In the genomic region with DNA sequence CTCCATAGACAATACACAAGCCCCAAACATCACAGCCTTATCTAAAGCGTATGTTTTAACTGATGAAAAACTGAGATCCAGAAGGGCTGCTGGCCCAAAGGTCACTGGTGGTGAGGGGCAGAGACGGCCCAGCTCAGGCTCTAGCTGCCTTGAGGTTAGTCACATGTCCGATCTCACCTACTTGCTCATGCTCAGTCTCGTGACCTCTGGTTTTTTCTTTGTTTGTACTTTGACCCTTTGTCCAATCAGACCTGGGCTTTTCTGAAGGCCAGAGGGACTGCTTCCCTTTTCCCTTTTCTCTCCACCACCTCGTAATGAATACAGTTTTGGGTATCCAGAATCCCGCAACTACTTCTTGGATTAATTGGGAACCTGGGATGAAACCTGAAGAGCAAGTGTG, we compare ENCODE assay signal across 31 cellular contexts. TPM values are rescaled to one million over a fixed set of nuclear protein-coding genes. Genes with fewer than 3 reads are reported as not detected.
"Had no signal": no experiment of that assay in that cellular context is flagged by ENCODE, and none has a peak within 500 bp of the region (broad histone marks: within the 10 kb centered on the region; RNA-seq: fewer than 3 reads in every experiment).

No MANE protein-coding gene starts in this region.

- H3K36me3 Mint-ChIP-seq: activated CD4-positive, alpha-beta memory T cell treated with anti-CD3 and anti-CD28 coated beads for 36 hours; activated naive CD4-positive, alpha-beta T cell treated with anti-CD3 and anti-CD28 coated beads, Interleukin-2, amount 50 U/mL, for 72 hours; T-cell had no signal

- H3K4me3 Mint-ChIP-seq: activated CD4-positive, alpha-beta memory T cell treated with anti-CD3 and anti-CD28 coated beads for 36 hours; activated CD4-positive, alpha-beta T cell treated with anti-CD3 and anti-CD28 coated beads, Interleukin-2, amount 10 ng/mL, durations not matched to agents 7 days and 5 days; activated naive CD8-positive, alpha-beta T cell treated with anti-CD3 and anti-CD28 coated beads, Interleukin-2, amount 50 U/mL, for 24 hours; activated T-cell treated with anti-CD3 and anti-CD28 coated beads, Interleukin-2, amount 50 U/mL, for 4 hours; T-cell had no signal

- DNase-seq: activated CD4-positive, alpha-beta memory T cell treated with anti-CD3 and anti-CD28 coated beads for 36 hours; activated CD4-positive, alpha-beta T cell treated with anti-CD3 and anti-CD28 coated beads, Interleukin-2, amount 10 ng/mL, durations not matched to agents 7 days and 5 days; activated CD4-positive, CD25-positive, alpha-beta regulatory T cell; activated CD8-positive, alpha-beta memory T cell treated with anti-CD3 and anti-CD28 coated beads for 24 hours; activated effector memory CD4-positive, alpha-beta T cell treated with anti-CD3 and anti-CD28 coated beads, Interleukin-2, amount 50 U/mL, for 16 hours; activated naive CD4-positive, alpha-beta T cell treated with Interleukin-2 at 50 U/mL for 16 hours; activated naive CD8-positive, alpha-beta T cell treated with anti-CD3 and anti-CD28 coated beads, Interleukin-2, amount 50 U/mL, for 24 hours; activated T-cell treated with anti-CD3 and anti-CD28 coated beads, Interleukin-2, amount 50 U/mL, for 4 hours; amniotic stem cell; body of pancreas; central memory CD4-positive, alpha-beta T cell; KG1; NCI-H1092; NCI-H1417; NCI-H1930; NCI-H2171; NCI-H345; NCI-H510A; NCI-H526 treated with DMSO at 0.1 percent for 48 hours; PC-9; SIG-M5; T-cell; T-helper 2 cell; T1000 had no signal

- H3K36me3 ChIP-seq: ascending aorta had no signal

- ATAC-seq: activated naive CD4-positive, alpha-beta T cell treated with anti-CD3 and anti-CD28 coated beads, Interleukin-2, amount 50 U/mL, for 72 hours; activated naive CD8-positive, alpha-beta T cell treated with anti-CD3 and anti-CD28 coated beads, Interleukin-2, amount 50 U/mL, for 24 hours; activated T-cell treated with anti-CD3 and anti-CD28 coated beads, Interleukin-2, amount 50 U/mL, for 4 hours; body of pancreas; T-cell had no signal

- H3K27ac ChIP-seq: ascending aorta, body of pancreas, VCaP had no signal

- H2AFZ ChIP-seq: PC-9 had no signal

- H3K9me3 Mint-ChIP-seq: activated CD4-positive, alpha-beta memory T cell treated with anti-CD3 and anti-CD28 coated beads for 36 hours; activated naive CD4-positive, alpha-beta T cell treated with anti-CD3 and anti-CD28 coated beads, Interleukin-2, amount 50 U/mL, for 72 hours; activated naive CD8-positive, alpha-beta T cell treated with anti-CD3 and anti-CD28 coated beads, Interleukin-2, amount 50 U/mL, for 24 hours; activated T-cell treated with anti-CD3 and anti-CD28 coated beads, Interleukin-2, amount 50 U/mL, for 4 hours; T-cell had no signal

- H3K9me3 ChIP-seq: ascending aorta, body of pancreas had no signal

- H3K27me3 ChIP-seq: ascending aorta, body of pancreas had no signal

- FAIRE-seq: bronchial epithelial cell had no signal

- H3K27me3 Mint-ChIP-seq: activated CD4-positive, alpha-beta T cell treated with anti-CD3 and anti-CD28 coated beads, Interleukin-2, amount 10 ng/mL, durations not matched to agents 7 days and 5 days; T-cell had no signal

- H3K4me2 ChIP-seq: PC-9 had no signal

- H3K27ac Mint-ChIP-seq: activated CD4-positive, alpha-beta memory T cell treated with anti-CD3 and anti-CD28 coated beads for 36 hours; activated CD4-positive, alpha-beta T cell treated with anti-CD3 and anti-CD28 coated beads, Interleukin-2, amount 10 ng/mL, durations not matched to agents 7 days and 5 days; activated naive CD4-positive, alpha-beta T cell treated with anti-CD3 and anti-CD28 coated beads, Interleukin-2, amount 50 U/mL, for 72 hours; activated naive CD8-positive, alpha-beta T cell treated with anti-CD3 and anti-CD28 coated beads, Interleukin-2, amount 50 U/mL, for 24 hours; T-cell had no signal

- H3K4me3 ChIP-seq: ascending aorta, body of pancreas, PC-9 had no signal

RNA-seq across cellular contexts. Expression of gene MMP20, which starts 28.6 kb away (rescaled TPM):
- total RNA-seq: activated CD4-positive, alpha-beta memory T cell treated with anti-CD3 and anti-CD28 coated beads for 36 hours; activated CD4-positive, alpha-beta T cell treated with anti-CD3 and anti-CD28 coated beads, Interleukin-2, amount 10 ng/mL, durations not matched to agents 7 days and 5 days; activated naive CD4-positive, alpha-beta T cell treated with anti-CD3 and anti-CD28 coated beads, Interleukin-2, amount 50 U/mL, for 72 hours; activated T-cell treated with anti-CD3 and anti-CD28 coated beads, Interleukin-2, amount 50 U/mL, for 4 hours; ascending aorta; body of pancreas; bronchial epithelial cell; LHCN-M2; M059J; PC-9; RPMI7951; T-cell had no signal
